Comparison of ENCODE assay signal across 12 cellular contexts in genomic region chr18:75916641-75916982, GRCh38.
DNase-seq lines count a peak whose midpoint lies in the region; ATAC-seq and TF ChIP-seq lines count a peak whose summit lies in the region.
"Had no signal": no experiment of that assay in that cellular context is flagged by ENCODE, and none has a peak within 500 bp of the region (broad histone marks: within the 10 kb centered on the region; RNA-seq: fewer than 3 reads in every experiment).

No MANE protein-coding gene starts in this region.

- TF ChIP-seq CTCF in heart right ventricle (IDR thresholded peaks at IDR 0.05) (no peak), right atrium auricular region (IDR thresholded peaks at IDR 0.05) (no peak), ovary (IDR thresholded peaks at IDR 0.05) (no peak)

- intact Hi-C loops in heart right ventricle (cut with DNase I): no loop called here
- intact Hi-C loops in Right ventricle myocardium superior (cut with DNase I): no loop called here
- intact Hi-C loops in ovary (cut with DNase I): no loop called here

- peaks cover 0 to 20% (median 12%) of the 10 kb centered on the region in 7 donors for H3K27me3 ChIP-seq in heart right ventricle
- no peaks in the 10 kb centered on the region for H3K27me3 ChIP-seq in right atrium auricular region
- no peaks in the 10 kb centered on the region for H3K27me3 ChIP-seq in ovary

- ATAC-seq in heart right ventricle: peak in 2 of 8 donors; percentile 13 to 65
- no peak for ATAC-seq in Right ventricle myocardium superior (ENCODE audit: poor library complexity)
- no peak for ATAC-seq in SK-N-SH treated with all-trans-retinoic acid at 6 μM for 48 hours

- H3K4me1 ChIP-seq in heart right ventricle: peaks cover 0 to 3% (median 0%) of the 10 kb centered on the region in 9 donors
- peaks cover 0 to 5% of the 10 kb centered on the region in 2 donors for H3K4me1 ChIP-seq in right atrium auricular region
- H3K4me1 ChIP-seq in ovary (ENCODE audit: insufficient read depth): peaks cover 3% of the 10 kb centered on the region
- H3K4me1 ChIP-seq in urinary bladder (ENCODE audit: insufficient read depth): no peaks in the 10 kb centered on the region

- no peak overlapping the region for H3K27ac ChIP-seq in heart right ventricle
- no peak overlapping the region for H3K27ac ChIP-seq in right atrium auricular region
- H3K27ac ChIP-seq in ovary: no peak overlapping the region
- H3K27ac ChIP-seq in urinary bladder (ENCODE audit: low read depth): no peak overlapping the region

- TF ChIP-seq POLR2A in ovary (IDR thresholded peaks at IDR 0.05): no peak
- no peak for TF ChIP-seq POLR2A in erythroblast (IDR thresholded peaks at IDR 0.05; ENCODE audit: low read length)

- no peaks in the 10 kb centered on the region for H3K9me3 ChIP-seq in heart right ventricle
- H3K9me3 ChIP-seq in right atrium auricular region: no peaks in the 10 kb centered on the region
- no peaks in the 10 kb centered on the region for H3K9me3 ChIP-seq in ovary

- WGBS in heart right ventricle, 2 donors: 31 to 34% methylated on average over 15 of the region's 15 CpGs
- 28 to 32% (median 32%) methylated on average over 13 to 15 of the region's 15 CpGs for WGBS in ovary, 3 donors
- 37% methylated on average over 15 of the region's 15 CpGs for WGBS in urinary bladder

- peak overlapping the region in 9 of 10 donors; percentile 31 to 55 (median 46) for H3K4me3 ChIP-seq in heart right ventricle
- H3K4me3 ChIP-seq in right atrium auricular region: peak overlapping the region; percentile 41 to 47
- H3K4me3 ChIP-seq in ovary: peak overlapping the region; percentile 37
- H3K4me3 ChIP-seq in urinary bladder (ENCODE audit: low read depth, low read length): peak overlapping the region; percentile 56

- TF ChIP-seq EP300 in ovary (IDR thresholded peaks at IDR 0.05): no peak

- H3K36me3 ChIP-seq in heart right ventricle (no peaks in the 10 kb centered on the region), right atrium auricular region (no peaks in the 10 kb centered on the region), ovary (no peaks in the 10 kb centered on the region), urinary bladder (ENCODE audit: insufficient read depth) (no peaks in the 10 kb centered on the region)

- no peak for DNase-seq in heart right ventricle
- DNase-seq in Right ventricle myocardium superior: no peak
- DNase-seq in right atrium auricular region (ENCODE audit: low spot score): no peak
- DNase-seq in ovary: no peak
- DNase-seq in erythroblast (lab: John Stamatoyannopoulos, UW): no peak
- no peak for DNase-seq in activated CD4-positive, alpha-beta T cell treated with anti-CD3 and anti-CD28 coated beads, Interleukin-2, amount 50 U/mL, for 1 hour
- DNase-seq: NCI-H2081 treated with DMSO at 0.1 percent for 48 hours, OCI-M1, small intestine, T-helper 1 cell had no signal

TF ChIP-seq in SK-N-SH treated with all-trans-retinoic acid at 6 μM for 48 hours, 23 proteins besides CTCF, POLR2A, EP300 and RAD21:
- TF ChIP-seq BACH2 (CRISPR knock-in tag; IDR thresholded peaks at IDR 0.05; ENCODE audit: borderline replicate concordance) (no peak), TOX (CRISPR knock-in tag; IDR thresholded peaks at IDR 0.05; ENCODE audit: borderline replicate concordance) (no peak), ESRRG (CRISPR knock-in tag; IDR thresholded peaks at IDR 0.05) (no peak), POU6F1 (CRISPR knock-in tag; IDR thresholded peaks at IDR 0.05; ENCODE audit: borderline replicate concordance, low read depth) (no peak), SNAI2 (CRISPR knock-in tag; IDR thresholded peaks at IDR 0.05) (no peak), PPARA (CRISPR knock-in tag; IDR thresholded peaks at IDR 0.05; ENCODE audit: borderline replicate concordance) (no peak), ZNF565 (CRISPR knock-in tag; conservative IDR thresholded peaks at IDR 0.05; ENCODE audit: low read depth) (no peak), ZNF8 (CRISPR knock-in tag; IDR thresholded peaks at IDR 0.05) (no peak), CSRNP3 (CRISPR knock-in tag; IDR thresholded peaks at IDR 0.05) (no peak), TCF4 (CRISPR knock-in tag; IDR thresholded peaks at IDR 0.05; ENCODE audit: borderline replicate concordance) (no peak), ARNTL (CRISPR knock-in tag; IDR thresholded peaks at IDR 0.05; ENCODE audit: borderline replicate concordance, low read depth) (no peak), ZC3H10 (CRISPR knock-in tag; IDR thresholded peaks at IDR 0.05) (no peak), OSR1 (CRISPR knock-in tag; IDR thresholded peaks at IDR 0.05) (no peak), CSDC2 (CRISPR knock-in tag; IDR thresholded peaks at IDR 0.05) (no peak), TSHZ2 (CRISPR knock-in tag; IDR thresholded peaks at IDR 0.05) (no peak), GLIS3 (CRISPR knock-in tag; IDR thresholded peaks at IDR 0.05) (no peak)
